In the genomic region with DNA sequence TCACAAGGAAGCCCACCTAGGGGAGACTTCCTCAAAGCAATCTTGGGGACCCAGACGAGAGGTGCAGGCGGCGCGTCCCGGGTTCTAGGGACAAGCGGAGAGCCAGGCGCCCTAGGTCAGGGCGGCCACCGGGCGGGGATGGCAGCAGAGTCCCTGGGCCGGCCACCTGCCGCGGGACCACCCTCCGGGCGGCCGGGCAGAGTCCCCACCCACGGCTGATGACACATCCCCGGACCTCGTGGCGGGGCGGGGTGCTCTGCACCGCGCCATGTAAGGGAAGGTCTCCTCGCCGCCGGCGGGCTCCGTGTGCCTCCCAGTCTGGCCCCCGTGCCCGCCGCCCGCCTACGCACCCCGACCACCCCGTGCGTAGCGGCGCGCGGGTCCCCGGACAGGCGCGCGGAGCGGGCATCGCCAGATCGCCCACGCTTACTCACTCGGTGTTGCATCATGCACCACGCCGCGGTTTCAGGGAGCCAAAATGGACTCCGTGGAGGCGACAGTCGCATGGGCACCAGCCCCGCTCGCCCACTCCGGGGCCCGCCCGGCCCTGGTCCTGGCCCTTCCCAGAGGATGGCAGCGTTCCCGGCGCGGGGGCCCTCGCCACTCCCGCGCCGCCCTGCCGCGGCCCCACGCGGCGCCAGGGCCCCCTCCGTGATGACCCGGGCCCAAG, we compare ENCODE assay signal across 3 cellular contexts.
TF ChIP-seq lines count a peak whose summit lies in the region.

No MANE protein-coding gene starts in this region.

TF ChIP-seq in GM12891, 5 proteins besides CTCF, POLR2A, EP300 and RAD21 (continued from another document):
- TF ChIP-seq SPI1 (IDR thresholded peaks at IDR 0.05; ENCODE audit: low read depth, low read length) (no peak), TAF1 (IDR thresholded peaks at IDR 0.05; ENCODE audit: low read depth, low read length) (peak; percentile 10; the same call in 1 of the 2 replicates)
TF ChIP-seq in GM12891: peak in this region for 2.

TF ChIP-seq in GM23338, 12 proteins besides CTCF, POLR2A, EP300 and RAD21 (continued from another document and continues in another):
- TF ChIP-seq, protein P1, sequence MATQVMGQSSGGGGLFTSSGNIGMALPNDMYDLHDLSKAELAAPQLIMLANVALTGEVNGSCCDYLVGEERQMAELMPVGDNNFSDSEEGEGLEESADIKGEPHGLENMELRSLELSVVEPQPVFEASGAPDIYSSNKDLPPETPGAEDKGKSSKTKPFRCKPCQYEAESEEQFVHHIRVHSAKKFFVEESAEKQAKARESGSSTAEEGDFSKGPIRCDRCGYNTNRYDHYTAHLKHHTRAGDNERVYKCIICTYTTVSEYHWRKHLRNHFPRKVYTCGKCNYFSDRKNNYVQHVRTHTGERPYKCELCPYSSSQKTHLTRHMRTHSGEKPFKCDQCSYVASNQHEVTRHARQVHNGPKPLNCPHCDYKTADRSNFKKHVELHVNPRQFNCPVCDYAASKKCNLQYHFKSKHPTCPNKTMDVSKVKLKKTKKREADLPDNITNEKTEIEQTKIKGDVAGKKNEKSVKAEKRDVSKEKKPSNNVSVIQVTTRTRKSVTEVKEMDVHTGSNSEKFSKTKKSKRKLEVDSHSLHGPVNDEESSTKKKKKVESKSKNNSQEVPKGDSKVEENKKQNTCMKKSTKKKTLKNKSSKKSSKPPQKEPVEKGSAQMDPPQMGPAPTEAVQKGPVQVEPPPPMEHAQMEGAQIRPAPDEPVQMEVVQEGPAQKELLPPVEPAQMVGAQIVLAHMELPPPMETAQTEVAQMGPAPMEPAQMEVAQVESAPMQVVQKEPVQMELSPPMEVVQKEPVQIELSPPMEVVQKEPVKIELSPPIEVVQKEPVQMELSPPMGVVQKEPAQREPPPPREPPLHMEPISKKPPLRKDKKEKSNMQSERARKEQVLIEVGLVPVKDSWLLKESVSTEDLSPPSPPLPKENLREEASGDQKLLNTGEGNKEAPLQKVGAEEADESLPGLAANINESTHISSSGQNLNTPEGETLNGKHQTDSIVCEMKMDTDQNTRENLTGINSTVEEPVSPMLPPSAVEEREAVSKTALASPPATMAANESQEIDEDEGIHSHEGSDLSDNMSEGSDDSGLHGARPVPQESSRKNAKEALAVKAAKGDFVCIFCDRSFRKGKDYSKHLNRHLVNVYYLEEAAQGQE (IDR thresholded peaks at IDR 0.05; ENCODE audit: unreplicated experiment) = no peak
- TF ChIP-seq ZNF331 (CRISPR knock-in tag; IDR thresholded peaks at IDR 0.05; ENCODE audit: low read depth) (no peak), NANOG (IDR thresholded peaks at IDR 0.05; ENCODE audit: borderline replicate concordance) (no peak), EZH2phosphoT487 (IDR thresholded peaks at IDR 0.05; ENCODE audit: unreplicated experiment) (no peak), CREB1 (CRISPR knock-in tag; IDR thresholded peaks at IDR 0.05; ENCODE audit: low read depth) (no peak), ZNF462 (CRISPR knock-in tag; IDR thresholded peaks at IDR 0.05) (no peak), STAT1 (IDR thresholded peaks at IDR 0.05; ENCODE audit: unreplicated experiment) (no peak)

TF ChIP-seq in HepG2, 621 proteins besides CTCF, POLR2A, EP300 and RAD21 (continued from another document and continues in another):
- peak; percentile 94 for TF ChIP-seq MYC (CRISPR knock-in tag; IDR thresholded peaks at IDR 0.05; ENCODE audit: borderline replicate concordance)
- TF ChIP-seq MXD4 (CRISPR knock-in tag; IDR thresholded peaks at IDR 0.05) = no peak
- TF ChIP-seq ZNF143 (CRISPR knock-in tag; IDR thresholded peaks at IDR 0.05) = 0 out of 2 replicates have a peak, but pooled peaks have one; percentile 24
- TF ChIP-seq RBM39 (IDR thresholded peaks at IDR 0.05; ENCODE audit: low read depth, low read length, poor library complexity, severe bottlenecking) = peak; percentile 87
- TF ChIP-seq ZFP62 (CRISPR knock-in tag; IDR thresholded peaks at IDR 0.05) = no peak
- no peak for TF ChIP-seq ZNF335 (CRISPR knock-in tag; IDR thresholded peaks at IDR 0.05)
- 0 out of 2 replicates have a peak, but pooled peaks have one; percentile 29 for TF ChIP-seq BRD4 (CRISPR knock-in tag; IDR thresholded peaks at IDR 0.05)
- TF ChIP-seq PRPF4 (IDR thresholded peaks at IDR 0.05; ENCODE audit: low read depth, low read length, poor library complexity, severe bottlenecking) = no peak
- TF ChIP-seq ZBTB1 (CRISPR knock-in tag; IDR thresholded peaks at IDR 0.05; ENCODE audit: borderline replicate concordance) = no peak
- TF ChIP-seq, protein P2, sequence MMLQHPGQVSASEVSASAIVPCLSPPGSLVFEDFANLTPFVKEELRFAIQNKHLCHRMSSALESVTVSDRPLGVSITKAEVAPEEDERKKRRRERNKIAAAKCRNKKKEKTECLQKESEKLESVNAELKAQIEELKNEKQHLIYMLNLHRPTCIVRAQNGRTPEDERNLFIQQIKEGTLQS (CRISPR knock-in tag; IDR thresholded peaks at IDR 0.05) = peak; percentile 78
- no peak for TF ChIP-seq ZNF484 (CRISPR knock-in tag; IDR thresholded peaks at IDR 0.05; ENCODE audit: borderline replicate concordance, low read depth)
- TF ChIP-seq ZNF768 (CRISPR knock-in tag; IDR thresholded peaks at IDR 0.05) = no peak
- peak; percentile 16; the same call in 1 of the 2 replicates for TF ChIP-seq HDAC1 (CRISPR knock-in tag; IDR thresholded peaks at IDR 0.05)
- TF ChIP-seq ZNF598 (CRISPR knock-in tag; IDR thresholded peaks at IDR 0.05; ENCODE audit: borderline replicate concordance) = no peak
- no peak for TF ChIP-seq ZNF740 (CRISPR knock-in tag; IDR thresholded peaks at IDR 0.05)
- TF ChIP-seq CAMTA2 (CRISPR knock-in tag; IDR thresholded peaks at IDR 0.05; ENCODE audit: borderline replicate concordance) = no peak
- TF ChIP-seq, protein P3, sequence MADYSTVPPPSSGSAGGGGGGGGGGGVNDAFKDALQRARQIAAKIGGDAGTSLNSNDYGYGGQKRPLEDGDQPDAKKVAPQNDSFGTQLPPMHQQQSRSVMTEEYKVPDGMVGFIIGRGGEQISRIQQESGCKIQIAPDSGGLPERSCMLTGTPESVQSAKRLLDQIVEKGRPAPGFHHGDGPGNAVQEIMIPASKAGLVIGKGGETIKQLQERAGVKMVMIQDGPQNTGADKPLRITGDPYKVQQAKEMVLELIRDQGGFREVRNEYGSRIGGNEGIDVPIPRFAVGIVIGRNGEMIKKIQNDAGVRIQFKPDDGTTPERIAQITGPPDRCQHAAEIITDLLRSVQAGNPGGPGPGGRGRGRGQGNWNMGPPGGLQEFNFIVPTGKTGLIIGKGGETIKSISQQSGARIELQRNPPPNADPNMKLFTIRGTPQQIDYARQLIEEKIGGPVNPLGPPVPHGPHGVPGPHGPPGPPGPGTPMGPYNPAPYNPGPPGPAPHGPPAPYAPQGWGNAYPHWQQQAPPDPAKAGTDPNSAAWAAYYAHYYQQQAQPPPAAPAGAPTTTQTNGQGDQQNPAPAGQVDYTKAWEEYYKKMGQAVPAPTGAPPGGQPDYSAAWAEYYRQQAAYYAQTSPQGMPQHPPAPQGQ (CRISPR knock-in tag; IDR thresholded peaks at IDR 0.05; ENCODE audit: borderline replicate concordance) = no peak
- TF ChIP-seq NR2F2 (IDR thresholded peaks at IDR 0.05; ENCODE audit: borderline replicate concordance, low read depth) = no peak
- no peak for TF ChIP-seq CREM (IDR thresholded peaks at IDR 0.05)
- TF ChIP-seq CREM (CRISPR knock-in tag; IDR thresholded peaks at IDR 0.05) = no peak
- no peak for TF ChIP-seq HDAC2 (CRISPR knock-in tag; IDR thresholded peaks at IDR 0.05)
- TF ChIP-seq ZBTB43 (CRISPR knock-in tag; conservative IDR thresholded peaks at IDR 0.05) = no peak
- no peak for TF ChIP-seq HOXA5 (CRISPR knock-in tag; IDR thresholded peaks at IDR 0.05)
- TF ChIP-seq MAFG (CRISPR knock-in tag; IDR thresholded peaks at IDR 0.05) = no peak
- TF ChIP-seq ZNF792 (CRISPR knock-in tag; IDR thresholded peaks at IDR 0.05) = no peak; the same call in 1 of the 2 replicates
- TF ChIP-seq ZSCAN30 (CRISPR knock-in tag; IDR thresholded peaks at IDR 0.05) = no peak
- TF ChIP-seq ZBTB37 (CRISPR knock-in tag; IDR thresholded peaks at IDR 0.05) = no peak
- no peak for TF ChIP-seq MAFK (conservative IDR thresholded peaks at IDR 0.05 in 1 of 2, IDR thresholded peaks at IDR 0.05 in 1 of 2; ENCODE audit: low read length in 2 of 2)
- TF ChIP-seq ZBTB26 (CRISPR knock-in tag; IDR thresholded peaks at IDR 0.05; ENCODE audit: borderline replicate concordance) = no peak; the same call in 1 of the 2 replicates
- no peak for TF ChIP-seq ZNF331 (CRISPR knock-in tag; IDR thresholded peaks at IDR 0.05)
- no peak for TF ChIP-seq ZNF546 (CRISPR knock-in tag; conservative IDR thresholded peaks at IDR 0.05)
- no peak for TF ChIP-seq CREBL2 (CRISPR knock-in tag; IDR thresholded peaks at IDR 0.05; ENCODE audit: borderline replicate concordance)
- TF ChIP-seq ZMYM4 (CRISPR knock-in tag; IDR thresholded peaks at IDR 0.05) = no peak
- no peak for TF ChIP-seq ZNF577 (CRISPR knock-in tag; IDR thresholded peaks at IDR 0.05; ENCODE audit: borderline replicate concordance, low read depth)
- peak; percentile 49; the same call in 1 of the 2 replicates for TF ChIP-seq MXD1 (CRISPR knock-in tag; IDR thresholded peaks at IDR 0.05)
- no peak for TF ChIP-seq ZNF263 (CRISPR knock-in tag; IDR thresholded peaks at IDR 0.05)
